ENCODE assay signal across 5 cellular contexts in genomic region chr4:57435300-57435699, GRCh38.
"Had no signal": no experiment of that assay in that cellular context is flagged by ENCODE, and none has a peak within 500 bp of the region (broad histone marks: within the 10 kb centered on the region; RNA-seq: fewer than 3 reads in every experiment).

No MANE protein-coding gene starts in this region.

- H3K27ac ChIP-seq: HL-60 had no signal

- H3K4me3 ChIP-seq: K562 had no signal

- DNase-seq: IMR-90, KBM-7, KG1 had no signal
